1 cellular context compared by ENCODE assay signal in the genomic region with DNA sequence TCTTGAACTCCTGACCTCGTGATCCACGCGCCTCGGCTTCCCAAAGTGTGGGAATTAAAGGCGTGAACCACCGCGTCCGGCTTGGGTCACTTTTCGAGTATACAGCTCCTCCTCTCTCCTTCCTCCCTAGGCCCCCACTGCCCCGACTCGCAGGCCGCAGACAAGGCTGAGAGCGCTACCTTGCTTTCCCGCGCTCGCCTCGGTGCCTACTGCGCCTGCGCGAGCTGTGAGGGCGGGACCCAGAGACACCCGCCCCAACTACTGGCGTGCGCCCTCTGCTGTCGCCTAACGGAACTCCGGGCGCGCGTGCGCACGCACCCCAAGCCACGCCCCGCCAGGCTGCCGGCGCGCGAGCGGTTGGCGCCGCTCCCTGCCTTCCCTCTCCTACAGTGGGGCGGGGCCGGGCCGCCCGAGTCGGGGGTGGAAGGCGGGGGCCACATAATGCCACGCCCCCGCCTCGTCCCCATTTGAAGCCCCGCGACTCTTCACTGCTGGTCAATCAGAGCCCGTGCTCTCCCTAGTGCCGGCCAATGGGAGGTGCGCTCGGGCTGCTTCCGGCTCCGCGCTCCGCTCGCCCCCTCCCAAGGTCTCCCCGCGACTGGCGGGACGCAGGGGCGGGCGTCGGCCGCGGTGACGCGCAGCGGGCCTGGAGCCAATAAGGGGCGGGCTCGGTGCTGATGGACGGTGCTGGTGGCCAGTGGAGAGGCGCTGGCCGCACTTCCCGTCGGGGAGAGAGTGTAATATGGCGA.
TF ChIP-seq lines count a peak whose summit lies in the region.

A gene (plus strand): TSS at position 730 of the 749 bp plus-strand sequence. CDS start 13 bp downstream, at position 743.

TF ChIP-seq in A549, 52 proteins besides CTCF, POLR2A, EP300 and RAD21 (continued from another document):
- TF ChIP-seq ESRRA (IDR thresholded peaks at IDR 0.05; ENCODE audit: borderline replicate concordance, low read length) (no peak), MAZ (IDR thresholded peaks at IDR 0.05; ENCODE audit: borderline replicate concordance, low read depth, low read length) (0 out of 2 replicates have a peak, but pooled peaks have one; percentile 31), HOXB5 (CRISPR knock-in tag; IDR thresholded peaks at IDR 0.05) (peak; percentile 83; the same call in 1 of the 2 replicates), FOSL2 (IDR thresholded peaks at IDR 0.05) (no peak), FOSL2 (CRISPR knock-in tag; IDR thresholded peaks at IDR 0.05) (no peak)
- TF ChIP-seq, protein P1, sequence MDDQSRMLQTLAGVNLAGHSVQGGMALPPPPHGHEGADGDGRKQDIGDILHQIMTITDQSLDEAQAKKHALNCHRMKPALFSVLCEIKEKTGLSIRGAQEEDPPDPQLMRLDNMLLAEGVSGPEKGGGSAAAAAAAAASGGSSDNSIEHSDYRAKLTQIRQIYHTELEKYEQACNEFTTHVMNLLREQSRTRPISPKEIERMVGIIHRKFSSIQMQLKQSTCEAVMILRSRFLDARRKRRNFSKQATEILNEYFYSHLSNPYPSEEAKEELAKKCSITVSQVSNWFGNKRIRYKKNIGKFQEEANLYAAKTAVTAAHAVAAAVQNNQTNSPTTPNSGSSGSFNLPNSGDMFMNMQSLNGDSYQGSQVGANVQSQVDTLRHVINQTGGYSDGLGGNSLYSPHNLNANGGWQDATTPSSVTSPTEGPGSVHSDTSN (IDR thresholded peaks at IDR 0.05): peak; percentile 96
